Comparison of ENCODE assay signal across 32 cellular contexts in genomic region chr10:133038276-133038823, GRCh38. TPM values are rescaled to one million over a fixed set of nuclear protein-coding genes. Genes with fewer than 3 reads are reported as not detected.
"Had no signal": no experiment of that assay in that cellular context is flagged by ENCODE, and none has a peak within 500 bp of the region (broad histone marks: within the 10 kb centered on the region; RNA-seq: fewer than 3 reads in every experiment).

No MANE protein-coding gene starts in this region.

- H3K36me3 ChIP-seq: adrenal gland, breast epithelium, Peyer's patch had no signal

- H3K4me3 ChIP-seq: adrenal gland, body of pancreas, breast epithelium, Peyer's patch had no signal

- ATAC-seq: activated CD8-positive, alpha-beta T cell treated with anti-CD3 and anti-CD28 coated beads for 36 hours; activated naive CD4-positive, alpha-beta T cell treated with anti-CD3 and anti-CD28 coated beads, Interleukin-2, amount 50 U/mL, for 72 hours; body of pancreas had no signal

- H3K9me3 ChIP-seq: adrenal gland, body of pancreas, breast epithelium, Peyer's patch had no signal

- H3K27me3 ChIP-seq: Peyer's patch had no signal

- H3K4me1 ChIP-seq: adrenal gland, breast epithelium, Peyer's patch had no signal

- H3K4me3 Mint-ChIP-seq: activated CD8-positive, alpha-beta T cell treated with anti-CD3 and anti-CD28 coated beads for 36 hours; activated naive CD4-positive, alpha-beta T cell treated with anti-CD3 and anti-CD28 coated beads for 36 hours had no signal

- H3K36me3 Mint-ChIP-seq: activated naive CD4-positive, alpha-beta T cell treated with anti-CD3 and anti-CD28 coated beads, Interleukin-2, amount 50 U/mL, for 72 hours had no signal

- H3K27ac Mint-ChIP-seq: activated CD8-positive, alpha-beta T cell treated with anti-CD3 and anti-CD28 coated beads for 36 hours; activated naive CD4-positive, alpha-beta T cell treated with anti-CD3 and anti-CD28 coated beads for 36 hours; activated naive CD4-positive, alpha-beta T cell treated with anti-CD3 and anti-CD28 coated beads, Interleukin-2, amount 50 U/mL, for 72 hours had no signal

- H3K9me3 Mint-ChIP-seq: activated CD8-positive, alpha-beta T cell treated with anti-CD3 and anti-CD28 coated beads for 36 hours; activated naive CD4-positive, alpha-beta T cell treated with anti-CD3 and anti-CD28 coated beads for 36 hours; activated naive CD4-positive, alpha-beta T cell treated with anti-CD3 and anti-CD28 coated beads, Interleukin-2, amount 50 U/mL, for 72 hours had no signal

- H3K27me3 Mint-ChIP-seq: activated CD8-positive, alpha-beta T cell treated with anti-CD3 and anti-CD28 coated beads for 36 hours had no signal

- H3K27ac ChIP-seq: adrenal gland, body of pancreas, breast epithelium, KMS-11, Peyer's patch, RWPE1, VCaP had no signal

- DNase-seq: activated CD4-positive, alpha-beta T cell treated with anti-CD3 and anti-CD28 coated beads for 1 hour; activated CD4-positive, alpha-beta T cell treated with anti-CD3 and anti-CD28 coated beads for 48 hours; activated CD4-positive, CD25-positive, alpha-beta regulatory T cell; activated CD8-positive, alpha-beta T cell treated with anti-CD3 and anti-CD28 coated beads for 36 hours; activated gamma-delta T cell treated with Interleukin-2 at 50 U/mL for 16 hours; activated naive CD4-positive, alpha-beta T cell treated with anti-CD3 and anti-CD28 coated beads for 36 hours; activated T-cell treated with anti-CD3 and anti-CD28 coated beads, Interleukin-2, amount 50 U/mL, for 1 hour; body of pancreas; MM.1S; MV-4-11; NCI-H1092; NCI-H1436 treated with DMSO at 0.1 percent for 48 hours; NCI-H1694 treated with DMSO at 0.1 percent for 48 hours; NCI-H2029; NCI-H345; NCI-H524 treated with DMSO at 0.1 percent for 48 hours; Peyer's patch; Right ventricle myocardium superior; SW 1271; T-helper 1 cell; T-helper 2 cell; T-helper 9 cell had no signal

RNA-seq across cellular contexts. Expression of gene ADGRA1, which starts 49.4 kb away (rescaled TPM):
- total RNA-seq: activated CD8-positive, alpha-beta memory T cell treated with anti-CD3 and anti-CD28 coated beads for 36 hours; activated CD8-positive, alpha-beta T cell treated with anti-CD3 and anti-CD28 coated beads for 36 hours; activated naive CD4-positive, alpha-beta T cell treated with anti-CD3 and anti-CD28 coated beads for 36 hours; activated naive CD4-positive, alpha-beta T cell treated with anti-CD3 and anti-CD28 coated beads, Interleukin-2, amount 50 U/mL, for 72 hours; astrocyte; LHCN-M2; NCI-H460; Peyer's patch; Right ventricle myocardium superior had no signal
